ENCODE assay signal across 7 cellular contexts in genomic region chr14:68794130-68794855, GRCh38. TPM values are rescaled to one million over a fixed set of nuclear protein-coding genes. Genes with fewer than 3 reads are reported as not detected.
DNase-seq lines count a peak whose midpoint lies in the region; ATAC-seq, FAIRE-seq and TF ChIP-seq lines count a peak whose summit lies in the region.

No MANE protein-coding gene starts in this region.

- peak overlapping the region; percentile 98 for H3K4me3 Mint-ChIP-seq in neural crest cell

- H3K27me3 ChIP-seq in NT2/D1 (ENCODE audit: insufficient read depth, insufficient read length) = no peaks in the 10 kb centered on the region

- H3K27ac Mint-ChIP-seq in neural crest cell (ENCODE audit: unreplicated experiment) = peak overlapping the region; percentile 100

- H3K27ac ChIP-seq in substantia nigra (ENCODE audit: low read depth, low read length, poor library complexity, severe bottlenecking) = peak overlapping the region; percentile 88

- H3K36me3 Mint-ChIP-seq in neural crest cell (ENCODE audit: low read depth) = peaks cover 41% of the 10 kb centered on the region

- DNase-seq in GM18507 (ENCODE audit: extremely low spot score, insufficient read length, low read depth) = no peak
- DNase-seq in NT2/D1 (ENCODE audit: low read depth, low spot score) = no peak
- DNase-seq in activated T-helper 1 cell treated with anti-CD3 and anti-CD28 coated beads, Interleukin-2, amount 50 U/mL, for 16 hours (ENCODE audit: low read depth in 1 of 2, low spot score in 1 of 2) = peak; percentile 62 to 78
- DNase-seq in fibroblast of peridontal ligament (ENCODE audit: extremely low read depth) = peak; percentile 96
- DNase-seq in neural crest cell (ENCODE audit: low read depth, low spot score) = no peak
- DNase-seq in substantia nigra (lab: John Stamatoyannopoulos, UW) = peak in 27 of 49 donors; percentile 14 to 71 (median 42)

- H3K9me3 ChIP-seq in NT2/D1 (ENCODE audit: insufficient read depth, low read length) = peaks cover 8% of the 10 kb centered on the region; the same call in 1 of the 2 replicates

- ATAC-seq in HG03521 (IDR thresholded peaks at IDR 0.05; ENCODE audit: unreplicated experiment) = no peak

- FAIRE-seq in GM18507 (lab: Jason Lieb, UNC) = peak; percentile 75

- TF ChIP-seq CTCF in neural crest cell (conservative IDR thresholded peaks at IDR 0.05) = no peak

- H3K4me3 ChIP-seq in NT2/D1 (ENCODE audit: insufficient read length, low read depth) = peak overlapping the region; percentile 56

- peaks cover 59% of the 10 kb centered on the region for H3K4me1 Mint-ChIP-seq in neural crest cell

- peaks cover 6% of the 10 kb centered on the region for H3K4me1 ChIP-seq in NT2/D1 (ENCODE audit: insufficient read depth, insufficient read length)

- H3K9me3 Mint-ChIP-seq in neural crest cell = peaks cover 4% of the 10 kb centered on the region

- H3K36me3 ChIP-seq in NT2/D1 (ENCODE audit: insufficient read depth, insufficient read length, low read length) = peaks cover 28% of the 10 kb centered on the region

- peak overlapping the region; percentile 92 for H3K9ac ChIP-seq in NT2/D1 (ENCODE audit: insufficient read length, low read depth)

- peaks cover 50% of the 10 kb centered on the region for H3K27me3 Mint-ChIP-seq in neural crest cell (ENCODE audit: low read depth)

RNA-seq across cellular contexts. Expression of gene ZFP36L1, which starts 1.4 kb away (rescaled TPM):
- 289 and 298 TPM in 2 replicates for total RNA-seq in neural crest cell

Comparison
In these comparisons a context has a peak if more than half of its experiments do, and no peak if none do; other contexts are left out.
1. DNase-seq: peak in activated T-helper 1 cell treated with anti-CD3 and anti-CD28 coated beads, Interleukin-2, amount 50 U/mL, for 16 hours (2 of 2), fibroblast of peridontal ligament (single experiment) and substantia nigra (27 of 49); none in GM18507 (single experiment), NT2/D1 (single experiment) and neural crest cell (single experiment).